Comparison of ENCODE assay signal across 17 cellular contexts in genomic region chr2:107384426-107384825, GRCh38.
"Had no signal": no experiment of that assay in that cellular context is flagged by ENCODE, and none has a peak within 500 bp of the region (broad histone marks: within the 10 kb centered on the region; RNA-seq: fewer than 3 reads in every experiment).

No MANE protein-coding gene starts in this region.

- H3K27me3 ChIP-seq: MG63 had no signal

- H3K4me3 ChIP-seq: MG63, SK-N-MC had no signal

- DNase-seq: KBM-7, MG63, NCI-H1092, NCI-H1105 treated with DMSO at 0.1 percent for 48 hours, NCI-H1417 treated with DMSO at 0.1 percent for 48 hours, NCI-H146, NCI-H1694 treated with DMSO at 0.1 percent for 48 hours, NCI-H1930, NCI-H2081, NCI-H2107, NCI-H2227 treated with DMSO at 0.1 percent for 48 hours, NCI-H526, PC-3, SHP77 had no signal

- H3K36me3 ChIP-seq: MG63 had no signal

- H3K9me3 ChIP-seq: MG63 had no signal

- ATAC-seq: Panc1, PC-3 had no signal

- H3K27ac ChIP-seq: RWPE1, SK-N-MC had no signal
